23 cellular contexts compared by ENCODE assay signal in the genomic region with DNA sequence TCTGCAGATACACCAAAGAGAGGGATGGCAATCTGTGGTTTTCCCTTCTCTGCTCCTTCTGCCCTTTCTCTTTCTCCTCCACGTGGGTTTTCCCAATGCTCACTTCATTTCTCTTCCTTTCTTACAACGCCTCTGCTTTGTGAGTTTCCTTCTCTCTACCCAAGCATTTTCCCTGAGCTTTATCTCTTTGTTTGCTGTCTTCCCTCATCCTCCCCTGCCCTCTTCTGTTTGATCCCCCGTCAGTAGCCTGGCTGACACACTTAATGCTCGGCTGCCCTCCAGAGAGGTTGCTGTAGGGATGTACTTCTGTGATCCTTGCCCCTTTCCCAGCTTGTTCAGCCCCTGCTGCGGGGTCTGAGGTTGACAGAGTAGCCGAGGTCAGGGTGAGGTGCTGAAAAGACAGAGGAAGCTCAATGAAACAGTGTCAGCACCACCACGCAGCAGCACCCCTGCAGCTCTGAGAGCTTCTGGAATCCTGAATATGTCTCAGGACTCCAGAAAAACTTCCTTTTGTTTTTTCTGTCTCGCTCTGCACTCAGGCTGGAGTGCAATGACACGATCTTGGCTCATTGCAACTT. TPM values are rescaled to one million over a fixed set of nuclear protein-coding genes. Genes with fewer than 3 reads are reported as not detected.
DNase-seq lines count a peak whose midpoint lies in the region; ATAC-seq, FAIRE-seq and TF ChIP-seq lines count a peak whose summit lies in the region.
"Had no signal": no experiment of that assay in that cellular context is flagged by ENCODE, and none has a peak within 500 bp of the region (broad histone marks: within the 10 kb centered on the region; RNA-seq: fewer than 3 reads in every experiment).

No MANE protein-coding gene starts in this region.

- H3K9me3 ChIP-seq in K562 (replicated peaks; ENCODE audit: control insufficient read depth, insufficient read depth, low read depth, low read length) (no peaks in the 10 kb centered on the region), thyroid gland (no peaks in the 10 kb centered on the region)
- H3K9me3 ChIP-seq: adrenal gland, esophagus muscularis mucosa, psoas muscle, suprapubic skin had no signal

- no peak for FAIRE-seq in K562 (lab: Jason Lieb, UNC)
- FAIRE-seq in H54 (lab: Jason Lieb, UNC), result no peak
- FAIRE-seq: bronchial epithelial cell had no signal

- no peak for ATAC-seq in K562
- ATAC-seq: activated CD4-positive, CD25-positive, alpha-beta regulatory T cell treated with anti-CD3 and anti-CD28 coated beads, Interleukin-2, amount 50 U/mL, for 24 hours; activated T-helper 17 cell treated with anti-CD3 and anti-CD28 coated beads, Interleukin-2, amount 50 U/mL, for 72 hours; naive thymus-derived CD4-positive, alpha-beta T cell; psoas muscle had no signal

- TF ChIP-seq POLR2A in K562 (conservative IDR thresholded peaks at IDR 0.05), result no peak
- no peak for TF ChIP-seq POLR2A in thyroid gland (IDR thresholded peaks at IDR 0.05)
- no peak for TF ChIP-seq POLR2A in H54 (IDR thresholded peaks at IDR 0.05; ENCODE audit: low read depth, low read length)

- H3K9me1 ChIP-seq in K562 (ENCODE audit: control insufficient read depth, insufficient read depth, low read length), result no peaks in the 10 kb centered on the region

- CTCF ChIA-PET in K562 (lab: Yijun Ruan, JAX; ENCODE audit: low intra/inter-chr PET ratio), result no interaction called here

- peak overlapping the region in 1 of 2 experiments; percentile 74; a peak in 1 of 4 replicates for H3K9ac ChIP-seq in K562 (ENCODE audit: insufficient read depth in 1 of 2, low read depth in 2 of 2, low read length in 2 of 2)

- intact Hi-C loops in K562 (cut with micrococcal nuclease), result no loop called here
- intact Hi-C loops in thyroid gland (cut with DNase I), result no loop called here
- intact Hi-C loops in posterior vena cava (cut with DNase I), result no loop called here

- in situ Hi-C loops in K562 (cut with MboI), result no loop called here

- H3K79me2 ChIP-seq in K562 (ENCODE audit: control insufficient read depth, insufficient read depth, low read length), result peaks cover 47% of the 10 kb centered on the region

- no peak overlapping the region for H3K27ac ChIP-seq in K562 (ENCODE audit: extremely low read depth, low read depth, low read length)
- peak overlapping the region in 1 of 3 donors; percentile 52 for H3K27ac ChIP-seq in thyroid gland
- H3K27ac ChIP-seq: adrenal gland, dorsolateral prefrontal cortex, esophagus muscularis mucosa, psoas muscle, suprapubic skin had no signal

- H3K4me3 ChIP-seq in K562, result no peak overlapping the region
- no peak overlapping the region for H3K4me3 ChIP-seq in thyroid gland (replicated peaks in 1 of 3)
- H3K4me3 ChIP-seq: adrenal gland, dorsolateral prefrontal cortex, esophagus muscularis mucosa, lung, psoas muscle, suprapubic skin had no signal

- no peaks in the 10 kb centered on the region for H3K27me3 ChIP-seq in K562 (ENCODE audit: control insufficient read depth in 2 of 2, insufficient read depth in 2 of 2, low read length in 2 of 2)
- H3K27me3 ChIP-seq in thyroid gland, result no peaks in the 10 kb centered on the region

- H2AFZ ChIP-seq in K562 (ENCODE audit: low read depth, low read length), result no peak overlapping the region

- POLR2A ChIA-PET in K562 (lab: Yijun Ruan, JAX), result interaction anchor here (0.6 to 7.8 kb wide), 5 partner anchors 8 to 69 kb away, joined by 3 to 47 read pairs (median 3); no protein-coding TSS in a partner anchor

- H4K20me1 ChIP-seq in K562 (replicated peaks; ENCODE audit: control insufficient read depth, insufficient read depth, low read length), result no peaks in the 10 kb centered on the region; the same call in 1 of the 2 replicates

- TF ChIP-seq EP300 in K562 (IDR thresholded peaks at IDR 0.05; ENCODE audit: low read length), result no peak

- 0 out of 4 replicates have a peak, but pooled peaks of 1 of the 2 experiments have one; percentile 18 for TF ChIP-seq RAD21 in K562 (CRISPR knock-in tag; conservative IDR thresholded peaks at IDR 0.05 in 1 of 2, IDR thresholded peaks at IDR 0.05 in 1 of 2)

- TF ChIP-seq CTCF in K562 (IDR thresholded peaks at IDR 0.05 in 2 of 3, conservative IDR thresholded peaks at IDR 0.05 in 1 of 3; ENCODE audit: insufficient read depth in 2 of 3, low read depth in 1 of 3, low read length in 3 of 3), result no peak
- no peak for TF ChIP-seq CTCF in thyroid gland (IDR thresholded peaks at IDR 0.05)

- WGBS in K562 (ENCODE audit: insufficient coverage, low coverage, missing lambda C conversion rate), result 52% methylated on average over 9 of the region's 9 CpGs
- 21 to 22% methylated on average over 9 of the region's 9 CpGs for WGBS in thyroid gland, 2 donors

- DNase-seq in activated CD8-positive, alpha-beta memory T cell treated with anti-CD3 and anti-CD28 coated beads for 24 hours, result peak; percentile 9
- no peak for DNase-seq in activated CD8-positive, alpha-beta memory T cell treated with anti-CD3 and anti-CD28 coated beads, Interleukin-2, amount 50 U/mL, for 48 hours
- DNase-seq in K562 (ENCODE audit: extremely low read depth in 1 of 4, low spot score in 3 of 4) (no peak), left kidney (ENCODE audit: low read depth, low spot score) (peak; percentile 70), thyroid gland (peak; percentile 34 to 44), H54 (ENCODE audit: insufficient read length, low spot score) (no peak), posterior vena cava (ENCODE audit: low spot score) (no peak)
- no peak for DNase-seq in activated CD4-positive, alpha-beta T cell treated with anti-CD3 and anti-CD28 coated beads for 48 hours
- DNase-seq: CD4-positive, CD25-positive, alpha-beta regulatory T cell; dorsolateral prefrontal cortex; MM.1S; naive thymus-derived CD4-positive, alpha-beta T cell; NCI-H187 treated with DMSO at 0.1 percent for 48 hours; NCI-H510A; psoas muscle; SHP77 had no signal

- H3K4me2 ChIP-seq in K562 (ENCODE audit: insufficient read depth, low read length), result no peak overlapping the region

- peaks cover 15% of the 10 kb centered on the region; the same call in 1 of the 3 replicates for H3K36me3 ChIP-seq in K562 (ENCODE audit: control insufficient read depth, insufficient read depth, low read length)
- no peaks in the 10 kb centered on the region for H3K36me3 ChIP-seq in thyroid gland
- H3K36me3 ChIP-seq: adrenal gland, esophagus muscularis mucosa, suprapubic skin had no signal

- no TSS peak for BruUV-seq in K562 (replicated peaks; lab: Mats Ljungman, UMichigan)

- H3K4me1 ChIP-seq in K562 (replicated peaks in 1 of 2; ENCODE audit: control insufficient read depth in 2 of 2, insufficient read depth in 2 of 2, low read length in 2 of 2), result peaks cover 24 to 26% of the 10 kb centered on the region in 2 experiments; a peak in 4 of 5 replicates
- peaks cover 6 to 9% of the 10 kb centered on the region in 2 donors for H3K4me1 ChIP-seq in thyroid gland
- H3K4me1 ChIP-seq: psoas muscle had no signal

TF ChIP-seq in K562, 482 proteins besides CTCF, POLR2A, EP300 and RAD21:
- TF ChIP-seq HMG20A (CRISPR knock-in tag; conservative IDR thresholded peaks at IDR 0.05), result no peak
- TF ChIP-seq, protein P1, sequence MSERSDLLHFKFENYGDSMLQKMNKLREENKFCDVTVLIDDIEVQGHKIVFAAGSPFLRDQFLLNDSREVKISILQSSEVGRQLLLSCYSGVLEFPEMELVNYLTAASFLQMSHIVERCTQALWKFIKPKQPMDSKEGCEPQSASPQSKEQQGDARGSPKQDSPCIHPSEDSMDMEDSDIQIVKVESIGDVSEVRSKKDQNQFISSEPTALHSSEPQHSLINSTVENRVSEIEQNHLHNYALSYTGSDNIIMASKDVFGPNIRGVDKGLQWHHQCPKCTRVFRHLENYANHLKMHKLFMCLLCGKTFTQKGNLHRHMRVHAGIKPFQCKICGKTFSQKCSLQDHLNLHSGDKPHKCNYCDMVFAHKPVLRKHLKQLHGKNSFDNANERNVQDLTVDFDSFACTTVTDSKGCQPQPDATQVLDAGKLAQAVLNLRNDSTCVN (CRISPR knock-in tag; IDR thresholded peaks at IDR 0.05), result peak; percentile 26; the same call in 1 of the 2 replicates
- TF ChIP-seq, protein P2, sequence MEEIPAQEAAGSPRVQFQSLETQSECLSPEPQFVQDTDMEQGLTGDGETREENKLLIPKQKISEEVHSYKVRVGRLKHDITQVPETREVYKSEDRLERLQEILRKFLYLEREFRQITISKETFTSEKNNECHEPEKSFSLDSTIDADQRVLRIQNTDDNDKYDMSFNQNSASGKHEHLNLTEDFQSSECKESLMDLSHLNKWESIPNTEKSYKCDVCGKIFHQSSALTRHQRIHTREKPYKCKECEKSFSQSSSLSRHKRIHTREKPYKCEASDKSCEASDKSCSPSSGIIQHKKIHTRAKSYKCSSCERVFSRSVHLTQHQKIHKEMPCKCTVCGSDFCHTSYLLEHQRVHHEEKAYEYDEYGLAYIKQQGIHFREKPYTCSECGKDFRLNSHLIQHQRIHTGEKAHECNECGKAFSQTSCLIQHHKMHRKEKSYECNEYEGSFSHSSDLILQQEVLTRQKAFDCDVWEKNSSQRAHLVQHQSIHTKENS (CRISPR knock-in tag; IDR thresholded peaks at IDR 0.05), result no peak
- TF ChIP-seq ZC3H4 (CRISPR knock-in tag; IDR thresholded peaks at IDR 0.05; ENCODE audit: borderline replicate concordance), result no peak
- no peak for TF ChIP-seq SRSF1 (IDR thresholded peaks at IDR 0.05; ENCODE audit: low read depth, low read length)
TF ChIP-seq in K562: peak in this region for 1.

RNA-seq across cellular contexts. Expression of a gene that starts 6.1 kb away (rescaled TPM):
- 1.1 and 4.5 TPM in 2 replicates for total RNA-seq in K562 (2011; cell fraction: chromatin; rRNA removed; ENCODE audit: low replicate concordance)
- 1.5 and 4.3 TPM in 2 replicates for total RNA-seq in K562 (2011; cell fraction: nucleolus; rRNA removed)
- total RNA-seq in K562 (2011; cell fraction: nucleoplasm; rRNA removed), result 3.6 and 4.0 TPM in 2 replicates
- 20.6 and 23.1 TPM in 2 replicates for total RNA-seq in K562 (2014; rRNA removed)
- total RNA-seq in K562 (2014; rRNA removed; fragmentation: Illumina TruSeq; extraction: Trizol), result 20.4 and 21.6 TPM in 2 replicates
- total RNA-seq in K562 (2015; rRNA removed; fragmentation: Illumina TruSeq; extraction: Trizol), result 29.3 and 32.2 TPM in 2 replicates
- total RNA-seq in K562 (2021), result 21.1 and 22.5 TPM in 2 replicates
- 0.46 and 0.49 TPM in 2 replicates for polyA plus RNA-seq in K562 (2011; rRNA removed)
- 0.25 and 0.43 TPM in 2 replicates for polyA plus RNA-seq in K562 (2011; cell fraction: cytosol; rRNA removed)
- 0.14 and 0.31 TPM in 2 replicates for polyA plus RNA-seq in K562 (2011; cell fraction: nucleus; rRNA removed)
- 20.5 and 30.0 TPM in 2 replicates for polyA plus RNA-seq in K562 (2012)
- polyA plus RNA-seq in K562 (2014; fragmentation: Illumina TruSeq; extraction: Trizol), result 31.1 and 32.4 TPM in 2 replicates
- 1 to 10 TPM; 5.2 to 8.5 TPM for polyA plus RNA-seq in K562 (2014; fragmentation: Nextera tagmentation; extraction: Ambion mirVana)
- 17.8 and 21.5 TPM in 2 replicates for polyA plus RNA-seq in K562 (2014; rRNA removed)
- polyA minus RNA-seq in K562 (2011; rRNA and poly(A)+ RNA removed), result 0.56 and 0.72 TPM in 2 replicates
- 0.64 TPM in 1 of 2 replicates, not detected in the other for polyA minus RNA-seq in K562 (2011; cell fraction: cytosol; rRNA and poly(A)+ RNA removed)
- polyA minus RNA-seq in K562 (2011; cell fraction: nucleus; rRNA and poly(A)+ RNA removed), result 0.40 and 1.3 TPM in 2 replicates
- total RNA-seq in thyroid gland, result 10 to 100 TPM in 1 of 4 donors, 1 to 10 TPM in 3; 8.4 to 11.8 (median 8.8) TPM
- under 1 TPM; 0.24 to 0.32 TPM for total RNA-seq in posterior vena cava
- polyA plus RNA-seq: naive thymus-derived CD4-positive, alpha-beta T cell had no signal

Comparison
In these comparisons a context has a peak if more than half of its experiments do, and no peak if none do; other contexts are left out.
1. DNase-seq: peak in activated CD8-positive, alpha-beta memory T cell treated with anti-CD3 and anti-CD28 coated beads for 24 hours (single experiment), left kidney (single experiment) and thyroid gland (2 of 2); none in activated CD8-positive, alpha-beta memory T cell treated with anti-CD3 and anti-CD28 coated beads, Interleukin-2, amount 50 U/mL, for 48 hours (single experiment), K562 (0 of 4), H54 (single experiment), posterior vena cava (single experiment) and activated CD4-positive, alpha-beta T cell treated with anti-CD3 and anti-CD28 coated beads for 48 hours (single experiment).